In genomic region chr1:55259906-55260608, GRCh38 we compare ENCODE assay signal across 17 cellular contexts. TPM values are rescaled to one million over a fixed set of nuclear protein-coding genes. Genes with fewer than 3 reads are reported as not detected.
DNase-seq lines count a peak whose midpoint lies in the region; ATAC-seq, FAIRE-seq and TF ChIP-seq lines count a peak whose summit lies in the region.
"Had no signal": no experiment of that assay in that cellular context is flagged by ENCODE, and none has a peak within 500 bp of the region (broad histone marks: within the 10 kb centered on the region; RNA-seq: fewer than 3 reads in every experiment).

No MANE protein-coding gene starts in this region.

- H3K36me3 Mint-ChIP-seq in IgD-negative memory B cell (peaks cover 2% of the 10 kb centered on the region), natural killer cell (no peaks in the 10 kb centered on the region)

- H3K4me3 ChIP-seq in small intestine (ENCODE audit: low read depth in 1 of 2, low read length in 2 of 2), result no peak overlapping the region
- H3K4me3 ChIP-seq: dorsolateral prefrontal cortex, SJSA1 had no signal

- no peaks in the 10 kb centered on the region for H3K9me3 ChIP-seq in small intestine (ENCODE audit: control insufficient read depth, low read depth)
- H3K9me3 ChIP-seq: SJSA1 had no signal

- FAIRE-seq in small intestine (lab: Jason Lieb, UNC), result no peak

- H3K4me3 Mint-ChIP-seq in IgD-negative memory B cell (peak overlapping the region; percentile 12 to 90 (median 60)), natural killer cell (no peak overlapping the region)

- peaks cover 1% of the 10 kb centered on the region for H3K27me3 Mint-ChIP-seq in IgD-negative memory B cell
- H3K27me3 Mint-ChIP-seq in natural killer cell (ENCODE audit: low read depth in 2 of 2), result peaks cover 0 to 2% of the 10 kb centered on the region in 2 donors

- no peaks in the 10 kb centered on the region for H3K36me3 ChIP-seq in small intestine (ENCODE audit: control insufficient read depth in 2 of 2, insufficient read depth in 2 of 2, low read length in 2 of 2)
- H3K36me3 ChIP-seq: SJSA1 had no signal

- intact Hi-C loops in natural killer cell (cut with micrococcal nuclease), result no loop called here

- no peak for TF ChIP-seq CTCF in natural killer cell (IDR thresholded peaks at IDR 0.05)

- 76 to 84% (median 81%) methylated on average over 7 of the region's 7 CpGs for WGBS in small intestine, 3 donors

- H3K27me3 ChIP-seq in small intestine (ENCODE audit: control insufficient read depth in 2 of 2, insufficient read depth in 2 of 2, low read length in 2 of 2), result no peaks in the 10 kb centered on the region
- H3K27me3 ChIP-seq: dorsolateral prefrontal cortex, SJSA1 had no signal

- peak; percentile 58 for ATAC-seq in GM19395 (IDR thresholded peaks at IDR 0.05; ENCODE audit: unreplicated experiment)
- peak; percentile 52 for ATAC-seq in HG02678 (IDR thresholded peaks at IDR 0.05; ENCODE audit: unreplicated experiment)
- ATAC-seq in stimulated activated naive CD8-positive, alpha-beta T cell treated with anti-CD3 and anti-CD28 coated beads, Interleukin-15, Interleukin-2, amounts not matched to agents 100 U/mL and 50 U/mL, for 24 hours, result peak; percentile 22
- no peak for ATAC-seq in natural killer cell
- ATAC-seq in GM18870 (IDR thresholded peaks at IDR 0.05; ENCODE audit: unreplicated experiment), result no peak

- H3K9me3 Mint-ChIP-seq in IgD-negative memory B cell (no peaks in the 10 kb centered on the region), natural killer cell (no peaks in the 10 kb centered on the region)

- no peak overlapping the region for H3K27ac ChIP-seq in small intestine (ENCODE audit: low read depth in 1 of 2, low read length in 1 of 2)
- H3K27ac ChIP-seq: dorsolateral prefrontal cortex, SJSA1, VCaP had no signal

- peak overlapping the region; percentile 75 to 100 (median 98) for H3K27ac Mint-ChIP-seq in IgD-negative memory B cell
- H3K27ac Mint-ChIP-seq in natural killer cell, result peak overlapping the region in 1 of 2 donors; percentile 16

- H3K4me1 ChIP-seq in small intestine (ENCODE audit: control insufficient read depth in 2 of 2, insufficient read depth in 1 of 2, low read depth in 1 of 2, low read length in 1 of 2), result no peaks in the 10 kb centered on the region
- H3K4me1 ChIP-seq: SJSA1 had no signal

- DNase-seq in stimulated activated naive CD8-positive, alpha-beta T cell treated with anti-CD3 and anti-CD28 coated beads, Interleukin-15, Interleukin-2, amounts not matched to agents 100 U/mL and 50 U/mL, for 24 hours, result no peak
- DNase-seq in natural killer cell, result no peak
- DNase-seq in small intestine, result no peak
- DNase-seq in COR-L47 (lab: John Stamatoyannopoulos, UW), result no peak
- DNase-seq: activated CD8-positive, alpha-beta memory T cell treated with anti-CD3 and anti-CD28 coated beads, Interleukin-2, amount 50 U/mL, for 48 hours; dorsolateral prefrontal cortex; GOT3; islet precursor cell; NCI-H1105; NCI-H524 treated with DMSO at 0.1 percent for 48 hours; stimulated activated CD4-positive, alpha-beta T cell treated with anti-CD3 and anti-CD28 coated beads, Interleukin-4, amount 100 ng/mL, for 4 hours had no signal

- peaks cover 57 to 65% (median 64%) of the 10 kb centered on the region in 3 donors for H3K4me1 Mint-ChIP-seq in IgD-negative memory B cell
- H3K4me1 Mint-ChIP-seq in natural killer cell, result peaks cover 13 to 18% of the 10 kb centered on the region in 2 donors

RNA-seq across cellular contexts. Expression of gene USP24, which starts 44.9 kb away (rescaled TPM):
- polyA plus RNA-seq in IgD-negative memory B cell (10.2 TPM), small intestine (10 to 100 TPM in 2 of 3 donors, 1 to 10 TPM in 1; 7.3 to 11.4 (median 11.1) TPM)
- 100 to 1,000 TPM; 155 TPM for total RNA-seq in natural killer cell

Comparison
In these comparisons a context has a peak if more than half of its experiments do, and no peak if none do; other contexts are left out.
1. ATAC-seq: peak in GM19395 (single experiment), HG02678 (single experiment) and stimulated activated naive CD8-positive, alpha-beta T cell treated with anti-CD3 and anti-CD28 coated beads, Interleukin-15, Interleukin-2, amounts not matched to agents 100 U/mL and 50 U/mL, for 24 hours (single experiment); none in natural killer cell (0 of 3) and GM18870 (single experiment).